Comparison of ENCODE assay signal across 13 cellular contexts in the genomic region with DNA sequence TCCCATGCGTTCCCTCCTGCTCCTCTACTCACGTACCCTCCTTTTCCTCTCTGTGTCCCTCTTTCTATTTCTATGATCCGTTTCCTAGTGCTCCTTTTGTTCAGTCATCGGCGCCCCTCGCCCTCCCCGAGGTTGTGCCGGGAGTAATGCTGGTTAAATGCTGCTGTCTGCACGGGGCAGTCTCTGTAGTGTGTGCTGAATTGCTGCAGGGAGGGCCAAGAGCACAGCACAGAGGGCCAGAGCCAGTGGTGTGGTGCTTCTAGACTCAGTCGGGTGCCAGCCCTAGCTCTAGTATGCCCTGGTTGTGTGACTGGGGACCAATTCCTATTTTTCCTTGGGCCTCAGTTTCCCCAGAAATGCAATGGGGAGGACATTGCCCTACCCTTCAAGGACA.
DNase-seq lines count a peak whose midpoint lies in the region; ATAC-seq, FAIRE-seq and TF ChIP-seq lines count a peak whose summit lies in the region.
"Had no signal": no experiment of that assay in that cellular context is flagged by ENCODE, and none has a peak within 500 bp of the region (broad histone marks: within the 10 kb centered on the region; RNA-seq: fewer than 3 reads in every experiment).

No MANE protein-coding gene starts in this region.

- no peak overlapping the region for H3K27ac Mint-ChIP-seq in stimulated activated effector memory CD8-positive, alpha-beta T cell treated with anti-CD3 and anti-CD28 coated beads, Interleukin-12 subunit alpha, Interleukin-12 subunit beta, amount 100 ng/mL, for 72 hours

- no peaks in the 10 kb centered on the region for H3K9me3 ChIP-seq in HUES48 (ENCODE audit: control insufficient read depth, insufficient read depth, low read length)
- H3K9me3 ChIP-seq in H1 (ENCODE audit: insufficient read depth in 2 of 2, low read depth in 1 of 2, low read length in 1 of 2) = no peaks in the 10 kb centered on the region
- no peaks in the 10 kb centered on the region for H3K9me3 ChIP-seq in left lung
- H3K9me3 ChIP-seq: Caco-2 had no signal

- H2BK5ac ChIP-seq in H1 (ENCODE audit: low read depth, low read length) = peak overlapping the region; percentile 91

- H3K27ac ChIP-seq in HUES48 (ENCODE audit: low read depth, low read length) = peak overlapping the region; percentile 85
- 0 out of 2 replicates have a peak overlapping the region, but pooled peaks have one; percentile 30 for H3K27ac ChIP-seq in H1 (ENCODE audit: low read depth, low read length)
- peak overlapping the region; percentile 26 to 57 for H3K27ac ChIP-seq in left lung
- H3K27ac ChIP-seq: epithelial cell of prostate had no signal

- H4K8ac ChIP-seq in H1 (ENCODE audit: extremely low read depth, insufficient read depth, low read length) = peak overlapping the region; percentile 78

- CTCF ChIA-PET in H1 (lab: Charles Lee; ENCODE audit: partially characterized antibody) = interaction anchor here (0.6 to 9.4 kb wide), 13 partner anchors 9 to 502 kb away, joined by 3 to 81 read pairs (median 5); no protein-coding TSS in a partner anchor

- H3K36me3 Mint-ChIP-seq in stimulated activated effector memory CD8-positive, alpha-beta T cell treated with anti-CD3 and anti-CD28 coated beads, Interleukin-12 subunit alpha, Interleukin-12 subunit beta, amount 100 ng/mL, for 72 hours = no peaks in the 10 kb centered on the region

- ATAC-seq in left lung = peak; percentile 55
- ATAC-seq in stimulated activated effector memory CD8-positive, alpha-beta T cell treated with anti-CD3 and anti-CD28 coated beads, Interleukin-12 subunit alpha, Interleukin-12 subunit beta, amount 100 ng/mL, for 72 hours = peak; percentile 47
- no peak for ATAC-seq in HG02610 (IDR thresholded peaks at IDR 0.05; ENCODE audit: unreplicated experiment)
- no peak for ATAC-seq in HG03039 (IDR thresholded peaks at IDR 0.05; ENCODE audit: unreplicated experiment)

- DNase-seq in H1 (ENCODE audit: low read depth in 1 of 2, low spot score in 2 of 2) = peak in 1 of 2 experiments; percentile 68
- DNase-seq in left lung = no peak
- no peak for DNase-seq in stimulated activated effector memory CD8-positive, alpha-beta T cell treated with anti-CD3 and anti-CD28 coated beads, Interleukin-12 subunit alpha, Interleukin-12 subunit beta, amount 100 ng/mL, for 72 hours (ENCODE audit: low spot score in 2 of 2)
- no peak for DNase-seq in stimulated activated CD4-positive, alpha-beta T cell treated with anti-CD3 and anti-CD28 coated beads, Interleukin-1b, Interleukin-23, amount 100 ng/mL, for 48 hours
- DNase-seq in NCI-H146 (lab: John Stamatoyannopoulos, UW) = no peak
- DNase-seq: activated naive CD4-positive, alpha-beta T cell; stimulated activated CD4-positive, alpha-beta T cell treated with anti-CD3 and anti-CD28 coated beads, Interleukin-4, amount 100 ng/mL, for 24 hours had no signal

- intact Hi-C loops in left lung (cut with DNase I) = no loop called here

- H3K4me3 Mint-ChIP-seq in stimulated activated effector memory CD8-positive, alpha-beta T cell treated with anti-CD3 and anti-CD28 coated beads, Interleukin-12 subunit alpha, Interleukin-12 subunit beta, amount 100 ng/mL, for 72 hours = no peak overlapping the region

- H3K4me3 ChIP-seq in HUES48 (ENCODE audit: low read depth, low read length) = peak overlapping the region; percentile 45
- H3K4me3 ChIP-seq in H1 (ENCODE audit: extremely low read depth in 1 of 4, insufficient read depth in 2 of 4, low read depth in 3 of 4, low read length in 4 of 4) = peak overlapping the region in 3 of 4 experiments; percentile 14 to 47 (median 23); a peak in 5 of 8 replicates
- H3K4me3 ChIP-seq in left lung = no peak overlapping the region

- H3K18ac ChIP-seq in H1 (ENCODE audit: extremely low read depth, low read length) = peak overlapping the region; percentile 96

- WGBS in H1 (ENCODE audit: extremely low coverage in 1 of 2, insufficient coverage in 1 of 2, insufficient read length in 1 of 2, insufficient replicate concordance in 2 of 2, low coverage in 1 of 2, low lambda C conversion rate in 2 of 2, missing lambda C conversion rate in 1 of 2), 2 experiments = 13% methylated on average over 10 of the region's 10 CpGs; no CpG with 5 or more reads in 1 of the 2 experiments

- peak overlapping the region; percentile 83; the same call in 1 of the 2 replicates for H2BK15ac ChIP-seq in H1 (ENCODE audit: low read length)

- no peaks in the 10 kb centered on the region for H3K79me2 ChIP-seq in H1 (ENCODE audit: control insufficient read depth in 1 of 2, insufficient read depth in 2 of 2, low read length in 2 of 2)

- peak overlapping the region; percentile 85 for H3K4ac ChIP-seq in H1 (replicated peaks; ENCODE audit: insufficient read length, low read depth, low read length)

- 0 out of 2 replicates have a peak overlapping the region, but pooled peaks have one; percentile 25 for H2AFZ ChIP-seq in H1 (ENCODE audit: low read length)

- no peak for TF ChIP-seq RAD21 in H1 (IDR thresholded peaks at IDR 0.05 in 1 of 2, conservative IDR thresholded peaks at IDR 0.05 in 1 of 2; ENCODE audit: low read depth in 2 of 2, low read length in 2 of 2)

- peak overlapping the region; percentile 54 for H4K5ac ChIP-seq in H1 (ENCODE audit: insufficient read length, low read depth, low read length)

- H3K9ac ChIP-seq in HUES48 (ENCODE audit: low read depth, low read length) (peak overlapping the region; percentile 55), H1 (replicated peaks in 1 of 4; ENCODE audit: extremely low read depth in 1 of 4, low read depth in 3 of 4, low read length in 3 of 4) (peak overlapping the region in 1 of 4 experiments; percentile 6; a peak in 1 of 7 replicates)

- H2BK120ac ChIP-seq in H1 (replicated peaks; ENCODE audit: low read depth, low read length) = peak overlapping the region; percentile 7

- H4K91ac ChIP-seq in H1 (replicated peaks; ENCODE audit: insufficient read length, low read length) = peak overlapping the region; percentile 75

- H3K4me1 Mint-ChIP-seq in stimulated activated effector memory CD8-positive, alpha-beta T cell treated with anti-CD3 and anti-CD28 coated beads, Interleukin-12 subunit alpha, Interleukin-12 subunit beta, amount 100 ng/mL, for 72 hours = no peaks in the 10 kb centered on the region

- H3K36me3 ChIP-seq in HUES48 (ENCODE audit: control insufficient read depth, insufficient read depth, low read length) = no peaks in the 10 kb centered on the region
- H3K36me3 ChIP-seq in H1 (ENCODE audit: control insufficient read depth in 2 of 4, insufficient read depth in 4 of 4, low read length in 3 of 4) = no peaks in the 10 kb centered on the region
- H3K36me3 ChIP-seq in left lung = no peaks in the 10 kb centered on the region

- peak overlapping the region; percentile 100 for H2BK12ac ChIP-seq in H1 (ENCODE audit: low read depth, low read length)

- POLR2A ChIA-PET in H1 (lab: Charles Lee; ENCODE audit: partially characterized antibody) = interaction anchor here (0.9 to 2.5 kb wide), 8 partner anchors 10 to 97 kb away, joined by 3 to 15 read pairs (median 4); partner anchors contain the start of gene PKNOX2

- no peak for FAIRE-seq in H1 (lab: Jason Lieb, UNC)
- FAIRE-seq: TTC549 had no signal

- peaks cover 13% of the 10 kb centered on the region for H3K23me2 ChIP-seq in H1 (ENCODE audit: low read depth, low read length)

- TF ChIP-seq EP300 in H1 (IDR thresholded peaks at IDR 0.05; ENCODE audit: borderline replicate concordance in 1 of 2, low read depth in 2 of 2, low read length in 2 of 2) = no peak

- H2AK5ac ChIP-seq in H1 (ENCODE audit: low read depth, low read length) = no peak overlapping the region

- H3K27me3 ChIP-seq in HUES48 (ENCODE audit: control insufficient read depth, insufficient read depth, low read length) (peaks cover 36% of the 10 kb centered on the region), H1 (replicated peaks in 1 of 4; ENCODE audit: control insufficient read depth in 3 of 4, extremely low read depth in 1 of 4, insufficient read depth in 3 of 4, low read length in 3 of 4) (peaks cover 0 to 19% (median 14%) of the 10 kb centered on the region in 4 experiments; a peak in 5 of 7 replicates), left lung (peaks cover 0 to 45% of the 10 kb centered on the region in 2 donors)

- no peaks in the 10 kb centered on the region for H4K20me1 ChIP-seq in H1 (replicated peaks in 1 of 2; ENCODE audit: control insufficient read depth in 1 of 2, insufficient read depth in 2 of 2, low read length in 2 of 2)

- no peak overlapping the region for H3K23ac ChIP-seq in H1 (ENCODE audit: insufficient read length)

- TF ChIP-seq CTCF in H1 (IDR thresholded peaks at IDR 0.05; ENCODE audit: control extremely low read depth in 1 of 3, insufficient read depth in 1 of 3, low read depth in 1 of 3, low read length in 3 of 3) (no peak), left lung (IDR thresholded peaks at IDR 0.05) (no peak)

- H3K4me1 ChIP-seq in HUES48 (ENCODE audit: control insufficient read depth, insufficient read depth, low read length) (peaks cover 28% of the 10 kb centered on the region), H1 (replicated peaks in 1 of 4; ENCODE audit: control insufficient read depth in 3 of 4, insufficient read depth in 4 of 4, low read length in 3 of 4) (peaks cover 10 to 29% (median 23%) of the 10 kb centered on the region in 4 experiments), left lung (peaks cover 0 to 2% of the 10 kb centered on the region in 2 donors)

- H2BK20ac ChIP-seq in H1 (ENCODE audit: low read length) = peak overlapping the region; percentile 99

- H3K9me3 Mint-ChIP-seq in stimulated activated effector memory CD8-positive, alpha-beta T cell treated with anti-CD3 and anti-CD28 coated beads, Interleukin-12 subunit alpha, Interleukin-12 subunit beta, amount 100 ng/mL, for 72 hours = no peaks in the 10 kb centered on the region

- H3K56ac ChIP-seq in H1 (replicated peaks; ENCODE audit: insufficient read length, low read depth, low read length) = peak overlapping the region; percentile 65

- no peaks in the 10 kb centered on the region for H3K79me1 ChIP-seq in H1 (ENCODE audit: low read depth, low read length)

- H3K4me2 ChIP-seq in H1 (ENCODE audit: insufficient read depth in 1 of 2, low read depth in 2 of 2, low read length in 2 of 2) = peak overlapping the region; percentile 55 to 80

- TF ChIP-seq POLR2A in H1 (IDR thresholded peaks at IDR 0.05; ENCODE audit: control extremely low read depth in 1 of 2, low read depth in 2 of 2, low read length in 2 of 2) = no peak

- no peak overlapping the region for H3K14ac ChIP-seq in H1 (ENCODE audit: insufficient read length)

TF ChIP-seq in H1, 55 proteins besides CTCF, POLR2A, EP300 and RAD21 (continues in another document):
- TF ChIP-seq TCF12 (IDR thresholded peaks at IDR 0.05; ENCODE audit: low read depth, low read length) = no peak
- no peak for TF ChIP-seq TAF1 (IDR thresholded peaks at IDR 0.05; ENCODE audit: low read depth, low read length)
- TF ChIP-seq PHF8 (conservative IDR thresholded peaks at IDR 0.05; ENCODE audit: low read depth, low read length) = no peak
- TF ChIP-seq, protein P1, sequence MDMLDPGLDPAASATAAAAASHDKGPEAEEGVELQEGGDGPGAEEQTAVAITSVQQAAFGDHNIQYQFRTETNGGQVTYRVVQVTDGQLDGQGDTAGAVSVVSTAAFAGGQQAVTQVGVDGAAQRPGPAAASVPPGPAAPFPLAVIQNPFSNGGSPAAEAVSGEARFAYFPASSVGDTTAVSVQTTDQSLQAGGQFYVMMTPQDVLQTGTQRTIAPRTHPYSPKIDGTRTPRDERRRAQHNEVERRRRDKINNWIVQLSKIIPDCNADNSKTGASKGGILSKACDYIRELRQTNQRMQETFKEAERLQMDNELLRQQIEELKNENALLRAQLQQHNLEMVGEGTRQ (IDR thresholded peaks at IDR 0.05; ENCODE audit: low read length) = no peak

Comparison
In these comparisons a context has a peak if more than half of its experiments do, and no peak if none do; other contexts are left out.
1. H3K27ac ChIP-seq: peak in every context shown above with its lines; median percentile 85 in HUES48; 42 in left lung; 30 in H1.
2. H3K4me3 ChIP-seq: peak in HUES48 (single experiment) and H1 (3 of 4); none in left lung (0 of 2).
3. ATAC-seq: peak in left lung (single experiment) and stimulated activated effector memory CD8-positive, alpha-beta T cell treated with anti-CD3 and anti-CD28 coated beads, Interleukin-12 subunit alpha, Interleukin-12 subunit beta, amount 100 ng/mL, for 72 hours (single experiment); none in HG02610 (single experiment) and HG03039 (single experiment).